Comparison of ENCODE assay signal across 17 cellular contexts in genomic region chr12:82756303-82756702, GRCh38.
DNase-seq lines count a peak whose midpoint lies in the region; ATAC-seq and TF ChIP-seq lines count a peak whose summit lies in the region.
"Had no signal": no experiment of that assay in that cellular context is flagged by ENCODE, and none has a peak within 500 bp of the region (broad histone marks: within the 10 kb centered on the region; RNA-seq: fewer than 3 reads in every experiment).

No MANE protein-coding gene starts in this region.

- intact Hi-C loops in dorsolateral prefrontal cortex (cut with DNase I): loop anchor here in 1 of 2 donors (5.0 kb wide), 2 partner anchors 69 to 229 kb away; partner anchors contain the start of gene TMTC2

- H4K5ac ChIP-seq in mesendoderm (ENCODE audit: low read length): no peak overlapping the region

- no peak overlapping the region for H2AK5ac ChIP-seq in mesendoderm (ENCODE audit: low read length)

- H2BK120ac ChIP-seq in mesendoderm (ENCODE audit: low read depth, low read length): no peak overlapping the region

- ATAC-seq in GM18870 (IDR thresholded peaks at IDR 0.05; ENCODE audit: unreplicated experiment): no peak

- H3K27me3 ChIP-seq in dorsolateral prefrontal cortex: no peaks in the 10 kb centered on the region
- no peaks in the 10 kb centered on the region for H3K27me3 ChIP-seq in mesendoderm (ENCODE audit: insufficient read depth, low read length, poor library complexity)
- H3K27me3 ChIP-seq: Peyer's patch had no signal

- H3K4me3 ChIP-seq in LNCaP clone FGC (ENCODE audit: low read depth, low read length): no peak overlapping the region
- H3K4me3 ChIP-seq in dorsolateral prefrontal cortex: no peak overlapping the region
- no peak overlapping the region for H3K4me3 ChIP-seq in mesendoderm (ENCODE audit: low read length)
- H3K4me3 ChIP-seq: HAP-1, Peyer's patch had no signal

- WGBS in mesendoderm (ENCODE audit: extremely low coverage, insufficient coverage, low lambda C conversion rate): no CpG with 5 or more reads among the region's 2 CpGs

- no peaks in the 10 kb centered on the region for H3K79me1 ChIP-seq in mesendoderm (ENCODE audit: low read length)

- H3K27ac ChIP-seq in dorsolateral prefrontal cortex (peak overlapping the region in 32 of 59 donors; percentile 1 to 80 (median 44)), mesendoderm (ENCODE audit: low read depth, low read length) (no peak overlapping the region)
- H3K27ac ChIP-seq: Peyer's patch had no signal

- no peak overlapping the region for H3K56ac ChIP-seq in mesendoderm (ENCODE audit: low read length)

- no peak overlapping the region for H2BK15ac ChIP-seq in mesendoderm (replicated peaks; ENCODE audit: low read depth)

- no peak overlapping the region for H3K4ac ChIP-seq in mesendoderm (ENCODE audit: low read depth, low read length)

- DNase-seq in DMS 273 (lab: John Stamatoyannopoulos, UW; ENCODE audit: unreplicated experiment) (peak; percentile 16), DMS 273 treated with DMSO at 0.1 percent for 48 hours (lab: John Stamatoyannopoulos, UW) (no peak), LNCaP clone FGC (ENCODE audit: low read depth) (peak; percentile 68), dorsolateral prefrontal cortex (peak in 1 of 10 donors; percentile 73), mesendoderm (peak; percentile 92), SKM-1 treated with dmso at 0.1 percent for 144 hours (lab: John Stamatoyannopoulos, UW; ENCODE audit: unreplicated experiment) (no peak), amygdala (lab: John Stamatoyannopoulos, UW) (no peak)
- DNase-seq: AML-193; DMS153; NCI-H1105; NCI-H187; NCI-H526 treated with DMSO at 0.1 percent for 48 hours; NK-92 treated with Interleukin-12 subunit alpha and Interleukin-12 subunit beta, amount 100 ng/mL, for 24 hours; Peyer's patch; SW 1271 had no signal

- H3K23ac ChIP-seq in mesendoderm (ENCODE audit: low read length): no peak overlapping the region

- no peak overlapping the region for H2BK5ac ChIP-seq in mesendoderm (ENCODE audit: low read length)

- no peaks in the 10 kb centered on the region for H3K79me2 ChIP-seq in mesendoderm (ENCODE audit: control insufficient read depth, insufficient read depth, low read length)

- TF ChIP-seq CTCF in LNCaP clone FGC (IDR thresholded peaks at IDR 0.05; ENCODE audit: control insufficient read depth, extremely low read depth, insufficient read depth) (no peak), dorsolateral prefrontal cortex (IDR thresholded peaks at IDR 0.05 in 54 of 56, conservative IDR thresholded peaks at IDR 0.05 in 2 of 56; ENCODE audit: low read depth in 1 of 56, partially characterized antibody in 56 of 56) (no peak)

- H3K36me3 ChIP-seq in mesendoderm (ENCODE audit: control insufficient read depth, insufficient read depth, low read length): no peaks in the 10 kb centered on the region
- H3K36me3 ChIP-seq: HAP-1, Peyer's patch had no signal

- no peak overlapping the region for H3K18ac ChIP-seq in mesendoderm (ENCODE audit: low read length)

- no peak overlapping the region for H3K9ac ChIP-seq in mesendoderm (ENCODE audit: low read length)

- peaks cover 2% of the 10 kb centered on the region for H3K4me1 ChIP-seq in mesendoderm (ENCODE audit: control insufficient read depth, low read depth, low read length)
- H3K4me1 ChIP-seq: Peyer's patch had no signal

- H3K4me2 ChIP-seq in mesendoderm (ENCODE audit: low read length): no peak overlapping the region

- no peak overlapping the region for H4K8ac ChIP-seq in mesendoderm (ENCODE audit: low read depth, low read length)

Comparison
In these comparisons a context has a peak if more than half of its experiments do, and no peak if none do; other contexts are left out.
1. DNase-seq: peak in DMS 273 (single experiment), LNCaP clone FGC (single experiment) and mesendoderm (single experiment); none in DMS 273 treated with DMSO at 0.1 percent for 48 hours (single experiment), SKM-1 treated with dmso at 0.1 percent for 144 hours (single experiment) and amygdala (0 of 56).